1 cellular context compared by ENCODE assay signal in genomic region chrX:154398668-154399526, GRCh38.
TF ChIP-seq lines count a peak whose summit lies in the region.

No MANE protein-coding gene starts in this region.

TF ChIP-seq in HepG2, 621 proteins besides CTCF, POLR2A, EP300 and RAD21 (continued from another document and continues in another):
- TF ChIP-seq HOMEZ (CRISPR knock-in tag; IDR thresholded peaks at IDR 0.05; ENCODE audit: low read depth) (no peak), NR2F1 (CRISPR knock-in tag; IDR thresholded peaks at IDR 0.05) (no peak), ZNF777 (CRISPR knock-in tag; IDR thresholded peaks at IDR 0.05) (peak; percentile 51; the same call in 1 of the 2 replicates), ZNF703 (CRISPR knock-in tag; IDR thresholded peaks at IDR 0.05; ENCODE audit: borderline replicate concordance) (no peak), PAF1 (CRISPR knock-in tag; IDR thresholded peaks at IDR 0.05) (no peak), ETV5 (CRISPR knock-in tag; IDR thresholded peaks at IDR 0.05; ENCODE audit: borderline replicate concordance) (peak; percentile 54; the same call in 1 of the 2 replicates), TMF1 (CRISPR knock-in tag; IDR thresholded peaks at IDR 0.05; ENCODE audit: low read depth) (no peak), ZGPAT (CRISPR knock-in tag; IDR thresholded peaks at IDR 0.05) (no peak; the same call in 1 of the 2 replicates), ZNF577 (CRISPR knock-in tag; IDR thresholded peaks at IDR 0.05; ENCODE audit: borderline replicate concordance, low read depth) (no peak), SIN3A (IDR thresholded peaks at IDR 0.05; ENCODE audit: borderline replicate concordance, low read depth, low read length) (peak; percentile 28; the same call in 1 of the 2 replicates), TRIM24 (CRISPR knock-in tag; IDR thresholded peaks at IDR 0.05) (no peak), SALL1 (CRISPR knock-in tag; IDR thresholded peaks at IDR 0.05) (no peak; the same call in 1 of the 2 replicates), HCFC1 (IDR thresholded peaks at IDR 0.05; ENCODE audit: low read depth, low read length) (no peak), ZNF256 (CRISPR knock-in tag; conservative IDR thresholded peaks at IDR 0.05) (no peak), SRY (CRISPR knock-in tag; IDR thresholded peaks at IDR 0.05) (no peak), GPN1 (CRISPR knock-in tag; IDR thresholded peaks at IDR 0.05; ENCODE audit: borderline replicate concordance) (no peak), CCDC6 (CRISPR knock-in tag; IDR thresholded peaks at IDR 0.05) (no peak), ZNF552 (CRISPR knock-in tag; IDR thresholded peaks at IDR 0.05; ENCODE audit: borderline replicate concordance) (0 out of 2 replicates have a peak, but pooled peaks have one; percentile 1), PHF21A (CRISPR knock-in tag; IDR thresholded peaks at IDR 0.05) (no peak), ZNF747 (CRISPR knock-in tag; IDR thresholded peaks at IDR 0.05; ENCODE audit: borderline replicate concordance) (no peak), ZNF101 (CRISPR knock-in tag; IDR thresholded peaks at IDR 0.05; ENCODE audit: borderline replicate concordance, low read depth) (no peak), DMTF1 (CRISPR knock-in tag; IDR thresholded peaks at IDR 0.05) (no peak), YEATS4 (CRISPR knock-in tag; IDR thresholded peaks at IDR 0.05; ENCODE audit: borderline replicate concordance) (no peak), ZNF225 (CRISPR knock-in tag; IDR thresholded peaks at IDR 0.05) (no peak), NFYC (CRISPR knock-in tag; IDR thresholded peaks at IDR 0.05) (no peak), FOXK1 (CRISPR knock-in tag; IDR thresholded peaks at IDR 0.05; ENCODE audit: borderline replicate concordance, low read depth) (no peak), ZNF124 (CRISPR knock-in tag; IDR thresholded peaks at IDR 0.05) (no peak), MXI1 (IDR thresholded peaks at IDR 0.05; ENCODE audit: borderline replicate concordance, low read depth, low read length) (peak; percentile 72; the same call in 1 of the 3 replicates), ZNF232 (CRISPR knock-in tag; IDR thresholded peaks at IDR 0.05; ENCODE audit: borderline replicate concordance) (0 out of 2 replicates have a peak, but pooled peaks have one; percentile 18), ZZZ3 (CRISPR knock-in tag; IDR thresholded peaks at IDR 0.05; ENCODE audit: borderline replicate concordance) (no peak), ZFP36 (IDR thresholded peaks at IDR 0.05; ENCODE audit: borderline replicate concordance, low read depth, low read length, partially characterized antibody) (no peak), ZNF557 (CRISPR knock-in tag; IDR thresholded peaks at IDR 0.05) (0 out of 2 replicates have a peak, but pooled peaks have one; percentile 22), SMAD1 (CRISPR knock-in tag; IDR thresholded peaks at IDR 0.05; ENCODE audit: borderline replicate concordance, low read depth) (0 out of 2 replicates have a peak, but pooled peaks have one; percentile 12), ZNF446 (CRISPR knock-in tag; IDR thresholded peaks at IDR 0.05) (peak; percentile 58; the same call in 1 of the 2 replicates), ASH2L (IDR thresholded peaks at IDR 0.05; ENCODE audit: insufficient read length, low read depth, low read length) (peak; percentile 62), ZFY (CRISPR knock-in tag; IDR thresholded peaks at IDR 0.05) (0 out of 2 replicates have a peak, but pooled peaks have one; percentile 11), POLR2G (IDR thresholded peaks at IDR 0.05; ENCODE audit: low read depth, low read length) (peak; percentile 13; the same call in 1 of the 2 replicates)
- TF ChIP-seq, protein P1, sequence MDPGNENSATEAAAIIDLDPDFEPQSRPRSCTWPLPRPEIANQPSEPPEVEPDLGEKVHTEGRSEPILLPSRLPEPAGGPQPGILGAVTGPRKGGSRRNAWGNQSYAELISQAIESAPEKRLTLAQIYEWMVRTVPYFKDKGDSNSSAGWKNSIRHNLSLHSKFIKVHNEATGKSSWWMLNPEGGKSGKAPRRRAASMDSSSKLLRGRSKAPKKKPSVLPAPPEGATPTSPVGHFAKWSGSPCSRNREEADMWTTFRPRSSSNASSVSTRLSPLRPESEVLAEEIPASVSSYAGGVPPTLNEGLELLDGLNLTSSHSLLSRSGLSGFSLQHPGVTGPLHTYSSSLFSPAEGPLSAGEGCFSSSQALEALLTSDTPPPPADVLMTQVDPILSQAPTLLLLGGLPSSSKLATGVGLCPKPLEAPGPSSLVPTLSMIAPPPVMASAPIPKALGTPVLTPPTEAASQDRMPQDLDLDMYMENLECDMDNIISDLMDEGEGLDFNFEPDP (CRISPR knock-in tag; conservative IDR thresholded peaks at IDR 0.05) = no peak
- TF ChIP-seq, protein P2, sequence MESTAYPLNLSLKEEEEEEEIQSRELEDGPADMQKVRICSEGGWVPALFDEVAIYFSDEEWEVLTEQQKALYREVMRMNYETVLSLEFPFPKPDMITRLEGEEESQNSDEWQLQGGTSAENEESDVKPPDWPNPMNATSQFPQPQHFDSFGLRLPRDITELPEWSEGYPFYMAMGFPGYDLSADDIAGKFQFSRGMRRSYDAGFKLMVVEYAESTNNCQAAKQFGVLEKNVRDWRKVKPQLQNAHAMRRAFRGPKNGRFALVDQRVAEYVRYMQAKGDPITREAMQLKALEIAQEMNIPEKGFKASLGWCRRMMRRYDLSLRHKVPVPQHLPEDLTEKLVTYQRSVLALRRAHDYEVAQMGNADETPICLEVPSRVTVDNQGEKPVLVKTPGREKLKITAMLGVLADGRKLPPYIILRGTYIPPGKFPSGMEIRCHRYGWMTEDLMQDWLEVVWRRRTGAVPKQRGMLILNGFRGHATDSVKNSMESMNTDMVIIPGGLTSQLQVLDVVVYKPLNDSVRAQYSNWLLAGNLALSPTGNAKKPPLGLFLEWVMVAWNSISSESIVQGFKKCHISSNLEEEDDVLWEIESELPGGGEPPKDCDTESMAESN (CRISPR knock-in tag; conservative IDR thresholded peaks at IDR 0.05) = no peak
- TF ChIP-seq, protein P3, sequence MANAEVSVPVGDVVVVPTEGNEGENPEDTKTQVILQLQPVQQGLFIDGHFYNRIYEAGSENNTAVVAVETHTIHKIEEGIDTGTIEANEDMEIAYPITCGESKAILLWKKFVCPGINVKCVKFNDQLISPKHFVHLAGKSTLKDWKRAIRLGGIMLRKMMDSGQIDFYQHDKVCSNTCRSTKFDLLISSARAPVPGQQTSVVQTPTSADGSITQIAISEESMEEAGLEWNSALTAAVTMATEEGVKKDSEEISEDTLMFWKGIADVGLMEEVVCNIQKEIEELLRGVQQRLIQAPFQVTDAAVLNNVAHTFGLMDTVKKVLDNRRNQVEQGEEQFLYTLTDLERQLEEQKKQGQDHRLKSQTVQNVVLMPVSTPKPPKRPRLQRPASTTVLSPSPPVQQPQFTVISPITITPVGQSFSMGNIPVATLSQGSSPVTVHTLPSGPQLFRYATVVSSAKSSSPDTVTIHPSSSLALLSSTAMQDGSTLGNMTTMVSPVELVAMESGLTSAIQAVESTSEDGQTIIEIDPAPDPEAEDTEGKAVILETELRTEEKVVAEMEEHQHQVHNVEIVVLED (CRISPR knock-in tag; IDR thresholded peaks at IDR 0.05; ENCODE audit: borderline replicate concordance) = 0 out of 2 replicates have a peak, but pooled peaks have one; percentile 25
- TF ChIP-seq, protein P4, sequence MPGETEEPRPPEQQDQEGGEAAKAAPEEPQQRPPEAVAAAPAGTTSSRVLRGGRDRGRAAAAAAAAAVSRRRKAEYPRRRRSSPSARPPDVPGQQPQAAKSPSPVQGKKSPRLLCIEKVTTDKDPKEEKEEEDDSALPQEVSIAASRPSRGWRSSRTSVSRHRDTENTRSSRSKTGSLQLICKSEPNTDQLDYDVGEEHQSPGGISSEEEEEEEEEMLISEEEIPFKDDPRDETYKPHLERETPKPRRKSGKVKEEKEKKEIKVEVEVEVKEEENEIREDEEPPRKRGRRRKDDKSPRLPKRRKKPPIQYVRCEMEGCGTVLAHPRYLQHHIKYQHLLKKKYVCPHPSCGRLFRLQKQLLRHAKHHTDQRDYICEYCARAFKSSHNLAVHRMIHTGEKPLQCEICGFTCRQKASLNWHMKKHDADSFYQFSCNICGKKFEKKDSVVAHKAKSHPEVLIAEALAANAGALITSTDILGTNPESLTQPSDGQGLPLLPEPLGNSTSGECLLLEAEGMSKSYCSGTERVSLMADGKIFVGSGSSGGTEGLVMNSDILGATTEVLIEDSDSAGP (CRISPR knock-in tag; IDR thresholded peaks at IDR 0.05; ENCODE audit: borderline replicate concordance) = no peak; the same call in 1 of the 2 replicates
- TF ChIP-seq, protein P5, sequence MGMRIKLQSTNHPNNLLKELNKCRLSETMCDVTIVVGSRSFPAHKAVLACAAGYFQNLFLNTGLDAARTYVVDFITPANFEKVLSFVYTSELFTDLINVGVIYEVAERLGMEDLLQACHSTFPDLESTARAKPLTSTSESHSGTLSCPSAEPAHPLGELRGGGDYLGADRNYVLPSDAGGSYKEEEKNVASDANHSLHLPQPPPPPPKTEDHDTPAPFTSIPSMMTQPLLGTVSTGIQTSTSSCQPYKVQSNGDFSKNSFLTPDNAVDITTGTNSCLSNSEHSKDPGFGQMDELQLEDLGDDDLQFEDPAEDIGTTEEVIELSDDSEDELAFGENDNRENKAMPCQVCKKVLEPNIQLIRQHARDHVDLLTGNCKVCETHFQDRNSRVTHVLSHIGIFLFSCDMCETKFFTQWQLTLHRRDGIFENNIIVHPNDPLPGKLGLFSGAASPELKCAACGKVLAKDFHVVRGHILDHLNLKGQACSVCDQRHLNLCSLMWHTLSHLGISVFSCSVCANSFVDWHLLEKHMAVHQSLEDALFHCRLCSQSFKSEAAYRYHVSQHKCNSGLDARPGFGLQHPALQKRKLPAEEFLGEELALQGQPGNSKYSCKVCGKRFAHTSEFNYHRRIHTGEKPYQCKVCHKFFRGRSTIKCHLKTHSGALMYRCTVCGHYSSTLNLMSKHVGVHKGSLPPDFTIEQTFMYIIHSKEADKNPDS (CRISPR knock-in tag; IDR thresholded peaks at IDR 0.05) = no peak
- TF ChIP-seq, protein P6, sequence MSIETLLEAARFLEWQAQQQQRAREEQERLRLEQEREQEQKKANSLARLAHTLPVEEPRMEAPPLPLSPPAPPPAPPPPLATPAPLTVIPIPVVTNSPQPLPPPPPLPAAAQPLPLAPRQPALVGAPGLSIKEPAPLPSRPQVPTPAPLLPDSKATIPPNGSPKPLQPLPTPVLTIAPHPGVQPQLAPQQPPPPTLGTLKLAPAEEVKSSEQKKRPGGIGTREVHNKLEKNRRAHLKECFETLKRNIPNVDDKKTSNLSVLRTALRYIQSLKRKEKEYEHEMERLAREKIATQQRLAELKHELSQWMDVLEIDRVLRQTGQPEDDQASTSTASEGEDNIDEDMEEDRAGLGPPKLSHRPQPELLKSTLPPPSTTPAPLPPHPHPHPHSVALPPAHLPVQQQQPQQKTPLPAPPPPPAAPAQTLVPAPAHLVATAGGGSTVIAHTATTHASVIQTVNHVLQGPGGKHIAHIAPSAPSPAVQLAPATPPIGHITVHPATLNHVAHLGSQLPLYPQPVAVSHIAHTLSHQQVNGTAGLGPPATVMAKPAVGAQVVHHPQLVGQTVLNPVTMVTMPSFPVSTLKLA (IDR thresholded peaks at IDR 0.05) = peak; percentile 38
- TF ChIP-seq, protein P7, sequence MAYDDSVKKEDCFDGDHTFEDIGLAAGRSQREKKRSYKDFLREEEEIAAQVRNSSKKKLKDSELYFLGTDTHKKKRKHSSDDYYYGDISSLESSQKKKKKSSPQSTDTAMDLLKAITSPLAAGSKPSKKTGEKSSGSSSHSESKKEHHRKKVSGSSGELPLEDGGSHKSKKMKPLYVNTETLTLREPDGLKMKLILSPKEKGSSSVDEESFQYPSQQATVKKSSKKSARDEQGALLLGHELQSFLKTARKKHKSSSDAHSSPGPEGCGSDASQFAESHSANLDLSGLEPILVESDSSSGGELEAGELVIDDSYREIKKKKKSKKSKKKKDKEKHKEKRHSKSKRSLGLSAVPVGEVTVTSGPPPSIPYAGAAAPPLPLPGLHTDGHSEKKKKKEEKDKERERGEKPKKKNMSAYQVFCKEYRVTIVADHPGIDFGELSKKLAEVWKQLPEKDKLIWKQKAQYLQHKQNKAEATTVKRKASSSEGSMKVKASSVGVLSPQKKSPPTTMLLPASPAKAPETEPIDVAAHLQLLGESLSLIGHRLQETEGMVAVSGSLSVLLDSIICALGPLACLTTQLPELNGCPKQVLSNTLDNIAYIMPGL (CRISPR knock-in tag; IDR thresholded peaks at IDR 0.05; ENCODE audit: borderline replicate concordance in 1 of 2, low read depth in 1 of 2) = peak; percentile 35 to 49; a peak in 1 of 4 replicates
- TF ChIP-seq, protein P8, sequence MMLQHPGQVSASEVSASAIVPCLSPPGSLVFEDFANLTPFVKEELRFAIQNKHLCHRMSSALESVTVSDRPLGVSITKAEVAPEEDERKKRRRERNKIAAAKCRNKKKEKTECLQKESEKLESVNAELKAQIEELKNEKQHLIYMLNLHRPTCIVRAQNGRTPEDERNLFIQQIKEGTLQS (CRISPR knock-in tag; IDR thresholded peaks at IDR 0.05) = no peak
